Comparison of ENCODE assay signal across 23 cellular contexts in the genomic region with DNA sequence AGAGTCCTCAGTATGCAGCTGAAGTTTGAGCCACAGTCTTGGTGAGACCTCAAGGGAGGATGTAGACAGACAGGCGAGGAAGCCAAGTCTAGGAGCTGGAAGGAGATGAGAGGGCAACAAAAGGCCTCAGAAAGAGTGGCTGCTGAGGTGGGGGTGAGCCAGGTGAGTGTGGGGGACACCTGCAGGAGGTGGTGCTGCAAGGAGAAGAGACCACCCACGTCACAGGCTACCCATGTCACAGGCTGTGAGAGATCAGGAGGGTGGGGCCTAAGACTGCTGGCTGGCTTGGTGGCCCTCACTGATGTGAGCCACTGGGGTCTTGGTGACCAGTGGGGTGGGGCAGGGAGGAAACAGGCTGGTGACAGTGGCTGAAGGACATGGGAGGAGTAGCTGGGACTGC.
"Had no signal": no experiment of that assay in that cellular context is flagged by ENCODE, and none has a peak within 500 bp of the region (broad histone marks: within the 10 kb centered on the region; RNA-seq: fewer than 3 reads in every experiment).

No MANE protein-coding gene starts in this region.

- ATAC-seq: body of pancreas; gastroesophageal sphincter; naive thymus-derived CD8-positive, alpha-beta T cell; right lobe of liver; stimulated activated naive CD8-positive, alpha-beta T cell treated with anti-CD3 and anti-CD28 coated beads, Interleukin-15, Interleukin-2, amounts not matched to agents 100 U/mL and 50 U/mL, for 24 hours had no signal

- H3K27me3 Mint-ChIP-seq: progenitor cell of endocrine pancreas had no signal

- H3K4me3 Mint-ChIP-seq: activated CD4-positive, alpha-beta memory T cell treated with anti-CD3 and anti-CD28 coated beads for 36 hours; activated naive CD8-positive, alpha-beta T cell; activated T-helper 1 cell treated with anti-CD3 and anti-CD28 coated beads, Interleukin-12 subunit alpha, Interleukin-12 subunit beta, Interleukin-2, Interleukin-4 antibody, amounts not matched to agents 30 ng/mL and 10 ng/mL and 1 ng/mL, durations not matched to agents 14 hours and 24 hours and 36 hours; naive thymus-derived CD8-positive, alpha-beta T cell; neural crest cell; T-helper 2 cell treated with Interferon-gamma antibody and Interleukin-4, amounts not matched to agents 5 μg/mL and 100 μg/mL, for 36 hours had no signal

- DNase-seq: activated CD4-positive, alpha-beta memory T cell treated with anti-CD3 and anti-CD28 coated beads for 36 hours; activated CD4-positive, alpha-beta T cell treated with anti-CD3 and anti-CD28 coated beads for 48 hours; activated CD8-positive, alpha-beta memory T cell treated with anti-CD3 and anti-CD28 coated beads, Interleukin-2, amount 50 U/mL, for 4 hours; activated T-cell treated with anti-CD3 and anti-CD28 coated beads, Interleukin-2, amount 50 U/mL, for 1 hour; aorta; colonic mucosa; dorsolateral prefrontal cortex; effector memory CD4-positive, alpha-beta T cell; occipital lobe; stimulated activated CD4-positive, alpha-beta T cell treated with anti-CD3 and anti-CD28 coated beads, Interleukin-12 subunit alpha, Interleukin-12 subunit beta, amount 100 ng/mL, for 4 hours; stimulated activated CD4-positive, alpha-beta T cell treated with anti-CD3 and anti-CD28 coated beads, Interleukin-4, amount 100 ng/mL, for 1 hour; stimulated activated naive CD8-positive, alpha-beta T cell treated with anti-CD3 and anti-CD28 coated beads, Interleukin-15, Interleukin-2, amounts not matched to agents 100 U/mL and 50 U/mL, for 24 hours; testis; trophoblast cell had no signal

- H3K27ac Mint-ChIP-seq: activated CD4-positive, alpha-beta memory T cell treated with anti-CD3 and anti-CD28 coated beads for 36 hours; activated naive CD8-positive, alpha-beta T cell; activated T-helper 1 cell treated with anti-CD3 and anti-CD28 coated beads, Interleukin-12 subunit alpha, Interleukin-12 subunit beta, Interleukin-2, Interleukin-4 antibody, amounts not matched to agents 30 ng/mL and 10 ng/mL and 1 ng/mL, durations not matched to agents 14 hours and 24 hours and 36 hours; progenitor cell of endocrine pancreas; T-helper 2 cell treated with Interferon-gamma antibody and Interleukin-4, amounts not matched to agents 5 μg/mL and 100 μg/mL, for 36 hours had no signal
